ENCODE assay signal across 16 cellular contexts in genomic region chr10:2913531-2913930, GRCh38.
DNase-seq lines count a peak whose midpoint lies in the region; ATAC-seq and TF ChIP-seq lines count a peak whose summit lies in the region.
"Had no signal": no experiment of that assay in that cellular context is flagged by ENCODE, and none has a peak within 500 bp of the region (broad histone marks: within the 10 kb centered on the region; RNA-seq: fewer than 3 reads in every experiment).

No MANE protein-coding gene starts in this region.

- in situ Hi-C loops in ACHN (cut with HindIII; ENCODE audit: low pct_ligation_motif_present, low pct_unique_long_range_greater_than_20kb, low sequenced_read_pairs): no loop called here

- H3K9me3 Mint-ChIP-seq in nephron: no peaks in the 10 kb centered on the region
- H3K9me3 Mint-ChIP-seq: CD4-positive, alpha-beta T cell had no signal

- no peaks in the 10 kb centered on the region for H3K27me3 ChIP-seq in body of pancreas

- H3K9me3 ChIP-seq in body of pancreas: no peaks in the 10 kb centered on the region

- TF ChIP-seq CTCF in body of pancreas (IDR thresholded peaks at IDR 0.05): no peak
- no peak for TF ChIP-seq CTCF in nephron (IDR thresholded peaks at IDR 0.05; ENCODE audit: unreplicated experiment in 3 of 3)

- peaks cover 8% of the 10 kb centered on the region for H3K4me1 ChIP-seq in body of pancreas

- ATAC-seq in body of pancreas: peak; percentile 38

- DNase-seq in ACHN (peak; percentile 72), body of pancreas (no peak), kidney glomerular epithelial cell (lab: John Stamatoyannopoulos, UW) (peak; percentile 49), substantia nigra (lab: John Stamatoyannopoulos, UW) (no peak), medulla oblongata (ENCODE audit: extremely low spot score) (no peak), AG08395 (ENCODE audit: low spot score) (no peak)
- no peak for DNase-seq in stimulated activated CD4-positive, alpha-beta T cell treated with anti-CD3 and anti-CD28 coated beads, Interleukin-4, amount 100 ng/mL, for 4 hours
- DNase-seq: C1 segment of cervical spinal cord; CD4-positive, alpha-beta T cell; DMS79; EL; GOT3; H9 had no signal

- peaks cover 14% of the 10 kb centered on the region for H3K27me3 Mint-ChIP-seq in nephron (ENCODE audit: low read depth)

- H3K4me1 Mint-ChIP-seq in nephron: peaks cover 16% of the 10 kb centered on the region
- H3K4me1 Mint-ChIP-seq: B cell had no signal

- H3K4me3 ChIP-seq in body of pancreas: no peak overlapping the region

- intact Hi-C loops in body of pancreas (cut with DNase I): no loop called here

- no peaks in the 10 kb centered on the region for H3K36me3 Mint-ChIP-seq in nephron (ENCODE audit: low read depth)

- H3K4me3 Mint-ChIP-seq in nephron: no peak overlapping the region
- H3K4me3 Mint-ChIP-seq: B cell; CD4-positive, alpha-beta T cell; H9 had no signal

- no peaks in the 10 kb centered on the region for H3K36me3 ChIP-seq in body of pancreas (replicated peaks in 1 of 2; ENCODE audit: insufficient read depth in 1 of 2, low read depth in 2 of 2)

- H3K27ac Mint-ChIP-seq in nephron: peak overlapping the region; percentile 40 to 84 (median 82)
- H3K27ac Mint-ChIP-seq: B cell; CD4-positive, alpha-beta T cell; H9 had no signal

- H3K27ac ChIP-seq in body of pancreas: peak overlapping the region in 3 of 4 donors; percentile 26 to 39 (median 31)
- no peak overlapping the region for H3K27ac ChIP-seq in substantia nigra (ENCODE audit: low read depth, low read length, poor library complexity, severe bottlenecking)
- H3K27ac ChIP-seq: 22Rv1 had no signal

- WGBS in body of pancreas, 2 donors: 14 to 34% methylated on average over 2 to 3 of the region's 3 CpGs

- TF ChIP-seq POLR2A in body of pancreas (IDR thresholded peaks at IDR 0.05): no peak

Comparison
In these comparisons a context has a peak if more than half of its experiments do, and no peak if none do; other contexts are left out.
1. DNase-seq: peak in ACHN (single experiment) and kidney glomerular epithelial cell (single experiment); none in body of pancreas (0 of 4), substantia nigra (0 of 49), medulla oblongata (single experiment), stimulated activated CD4-positive, alpha-beta T cell treated with anti-CD3 and anti-CD28 coated beads, Interleukin-4, amount 100 ng/mL, for 4 hours (0 of 2) and AG08395 (single experiment).